24 cellular contexts compared by ENCODE assay signal in genomic region chr6:606829-607379, GRCh38. TPM values are rescaled to one million over a fixed set of nuclear protein-coding genes. Genes with fewer than 3 reads are reported as not detected.
DNase-seq lines count a peak whose midpoint lies in the region; ATAC-seq, FAIRE-seq and TF ChIP-seq lines count a peak whose summit lies in the region.
"Had no signal": no experiment of that assay in that cellular context is flagged by ENCODE, and none has a peak within 500 bp of the region (broad histone marks: within the 10 kb centered on the region; RNA-seq: fewer than 3 reads in every experiment).

No MANE protein-coding gene starts in this region.

- no peak for TF ChIP-seq RAD21 in GM12878 (IDR thresholded peaks at IDR 0.05; ENCODE audit: insufficient read depth, low read depth, low read length)

- H3K79me1 ChIP-seq in mesenchymal stem cell (replicated peaks; ENCODE audit: low read length, poor library complexity, severe bottlenecking) (peaks cover 28% of the 10 kb centered on the region), neuronal stem cell (ENCODE audit: low read depth, low read length) (no peaks in the 10 kb centered on the region)

- H3K27me3 ChIP-seq in GM12878 (replicated peaks in 1 of 2; ENCODE audit: control insufficient read depth in 2 of 2, insufficient read depth in 2 of 2, low read length in 1 of 2) = no peaks in the 10 kb centered on the region
- H3K27me3 ChIP-seq in mesenchymal stem cell (ENCODE audit: control insufficient read depth in 1 of 2, insufficient read depth in 1 of 2, low read length in 2 of 2) = no peaks in the 10 kb centered on the region
- no peaks in the 10 kb centered on the region for H3K27me3 ChIP-seq in neuronal stem cell (ENCODE audit: control insufficient read depth in 3 of 3, insufficient read depth in 3 of 3, low read depth in 1 of 3, low read length in 3 of 3)
- H3K27me3 ChIP-seq: BLaER1 treated with 17β-estradiol and CSF1 and Interleukin-3, amounts not matched to agents 10 nM and 100 nM had no signal

- H3K36me3 ChIP-seq in GM12878 (ENCODE audit: control insufficient read depth in 2 of 2, insufficient read depth in 2 of 2, low read length in 1 of 2) = no peaks in the 10 kb centered on the region; a peak in 2 of 4 replicates
- peaks cover 16 to 20% of the 10 kb centered on the region in 2 experiments for H3K36me3 ChIP-seq in mesenchymal stem cell (ENCODE audit: control insufficient read depth in 1 of 2, insufficient read depth in 2 of 2, low read depth in 1 of 2, low read length in 2 of 2)
- H3K36me3 ChIP-seq in neuronal stem cell (replicated peaks in 1 of 2; ENCODE audit: control insufficient read depth in 2 of 2, insufficient read depth in 2 of 2, low read length in 2 of 2) = peaks cover 1 to 20% of the 10 kb centered on the region in 2 donors

- no TSS peak for BruUV-seq in GM12878 (replicated peaks; lab: Mats Ljungman, UMichigan)

- intact Hi-C loops in GM12878 (cut with micrococcal nuclease; ENCODE audit: unreplicated experiment) = no loop called here

- H2AFZ ChIP-seq in GM12878 (ENCODE audit: control insufficient read depth, low read depth, low read length) (no peak overlapping the region), mesenchymal stem cell (ENCODE audit: low read depth, low read length) (no peak overlapping the region), neuronal stem cell (ENCODE audit: low read length) (no peak overlapping the region)

- no peak overlapping the region for H2AK5ac ChIP-seq in mesenchymal stem cell (ENCODE audit: low read length, severe bottlenecking)
- no peak overlapping the region for H2AK5ac ChIP-seq in neuronal stem cell (ENCODE audit: low read depth, low read length)

- no peaks in the 10 kb centered on the region for H3K79me2 ChIP-seq in GM12878 (ENCODE audit: control insufficient read depth, insufficient read depth, low read length)

- H3K9ac ChIP-seq in GM12878 (ENCODE audit: control insufficient read depth, insufficient read depth, low read length) (no peak overlapping the region), mesenchymal stem cell (ENCODE audit: low read length) (no peak overlapping the region), neuronal stem cell (ENCODE audit: low read depth, low read length, poor library complexity) (no peak overlapping the region)
- H3K9ac ChIP-seq: BLaER1 treated with 17β-estradiol and CSF1 and Interleukin-3, amounts not matched to agents 10 nM and 100 nM had no signal

- no peak for TF ChIP-seq CTCF in GM12878 (IDR thresholded peaks at IDR 0.05 in 2 of 3, conservative IDR thresholded peaks at IDR 0.05 in 1 of 3; ENCODE audit: control insufficient read depth in 2 of 3, extremely low read depth in 1 of 3, insufficient read depth in 1 of 3, low read depth in 3 of 3, low read length in 3 of 3)

- H2BK5ac ChIP-seq in mesenchymal stem cell (ENCODE audit: low read depth, low read length, poor library complexity, severe bottlenecking) = no peak overlapping the region
- no peak overlapping the region for H2BK5ac ChIP-seq in neuronal stem cell (ENCODE audit: low read length)

- POLR2A ChIA-PET in GM12878 (lab: Charles Lee) = interaction anchor here (0.6 kb wide), 1 partner anchor 15 kb away, joined by 3 read pairs; no protein-coding TSS in a partner anchor

- no peak overlapping the region for H3K4me3 ChIP-seq in GM12878
- H3K4me3 ChIP-seq in mesenchymal stem cell (ENCODE audit: insufficient read depth in 1 of 2, low read depth in 1 of 2, low read length in 2 of 2) = no peak overlapping the region
- peak overlapping the region in 1 of 2 donors; percentile 26 for H3K4me3 ChIP-seq in neuronal stem cell (ENCODE audit: low read length in 2 of 2)
- H3K4me3 ChIP-seq: A549; BLaER1 treated with 17β-estradiol and CSF1 and Interleukin-3, amounts not matched to agents 10 nM and 100 nM had no signal

- H2BK12ac ChIP-seq in mesenchymal stem cell (ENCODE audit: low read length in 2 of 2) = no peak overlapping the region
- no peak overlapping the region for H2BK12ac ChIP-seq in neuronal stem cell (ENCODE audit: low read length)

- peak overlapping the region; percentile 53 for H4K91ac ChIP-seq in mesenchymal stem cell (ENCODE audit: low read length)
- no peak overlapping the region for H4K91ac ChIP-seq in neuronal stem cell (ENCODE audit: low read depth, low read length, poor library complexity)

- H2BK15ac ChIP-seq in mesenchymal stem cell (ENCODE audit: low read depth, poor library complexity, severe bottlenecking) = no peak overlapping the region
- no peak overlapping the region for H2BK15ac ChIP-seq in neuronal stem cell (ENCODE audit: low read length)

- H3K4me2 ChIP-seq in GM12878 (ENCODE audit: control insufficient read depth, insufficient read depth) = no peak overlapping the region
- H3K4me2 ChIP-seq in mesenchymal stem cell (ENCODE audit: low read length, poor library complexity, severe bottlenecking) = no peak overlapping the region
- H3K4me2 ChIP-seq in neuronal stem cell (ENCODE audit: insufficient read depth, low read length, poor library complexity, severe bottlenecking) = no peak overlapping the region
- H3K4me2 ChIP-seq: A549; BLaER1 treated with 17β-estradiol and CSF1 and Interleukin-3, amounts not matched to agents 10 nM and 100 nM had no signal

- H4K8ac ChIP-seq in mesenchymal stem cell (ENCODE audit: low read length) = peak overlapping the region; percentile 24
- H4K8ac ChIP-seq in neuronal stem cell (ENCODE audit: low read depth, low read length) = no peak overlapping the region

- H3K4ac ChIP-seq in mesenchymal stem cell (ENCODE audit: low read depth in 1 of 2, low read length in 2 of 2) (no peak overlapping the region), neuronal stem cell (ENCODE audit: low read length) (no peak overlapping the region)

- no peak for FAIRE-seq in GM12878 (lab: Jason Lieb, UNC)
- FAIRE-seq: A549, GM12891, GM19239 had no signal

- TF ChIP-seq POLR2A in GM12878 (IDR thresholded peaks at IDR 0.05; ENCODE audit: low read depth, low read length) = no peak

- H3K14ac ChIP-seq in mesenchymal stem cell (ENCODE audit: low read length in 2 of 2) (no peak overlapping the region), neuronal stem cell (ENCODE audit: low read length) (no peak overlapping the region)

- CTCF ChIA-PET in GM12878 (lab: Yijun Ruan, JAX) = interaction anchor here (1.7 kb wide), 1 partner anchor 14 kb away, joined by 7 read pairs; no protein-coding TSS in a partner anchor

- no peak for TF ChIP-seq EP300 in GM12878 (IDR thresholded peaks at IDR 0.05; ENCODE audit: borderline replicate concordance in 1 of 2, control insufficient read depth in 1 of 2, low read depth in 2 of 2, low read length in 2 of 2)

- no peak overlapping the region for H3K18ac ChIP-seq in mesenchymal stem cell (ENCODE audit: low read depth in 1 of 2, low read length in 2 of 2)
- no peak overlapping the region for H3K18ac ChIP-seq in neuronal stem cell (ENCODE audit: low read length)

- in situ Hi-C loops in GM12878 (cut with MboI) = no loop called here

- 98% methylated on average over 14 of the region's 14 CpGs for WGBS in GM12878 (ENCODE audit: insufficient coverage, insufficient replicate concordance, low lambda C conversion rate, missing lambda C conversion rate)
- WGBS in mesenchymal stem cell = 97% methylated on average over 14 of the region's 14 CpGs
- no CpG with 5 or more reads among the region's 14 CpGs for WGBS in neuronal stem cell (ENCODE audit: extremely low coverage in 2 of 2, insufficient read length in 2 of 2, insufficient replicate concordance in 1 of 2), 2 donors

- H2BK120ac ChIP-seq in mesenchymal stem cell (ENCODE audit: low read depth, low read length) (no peak overlapping the region), neuronal stem cell (ENCODE audit: low read depth, low read length) (no peak overlapping the region)

- SMC1A ChIA-PET in GM12878 (lab: Charles Lee; ENCODE audit: uncharacterized antibody, unreplicated experiment) = interaction anchor here (0.7 to 1.0 kb wide), 2 partner anchors 19 to 211 kb away, joined by 3 to 4 read pairs; no protein-coding TSS in a partner anchor

- H3K9me3 ChIP-seq in GM12878 (replicated peaks; ENCODE audit: control insufficient read depth, insufficient read depth, low read length) = peaks cover 4% of the 10 kb centered on the region
- no peaks in the 10 kb centered on the region for H3K9me3 ChIP-seq in mesenchymal stem cell (ENCODE audit: control insufficient read depth, low read length)
- no peaks in the 10 kb centered on the region for H3K9me3 ChIP-seq in neuronal stem cell (replicated peaks in 1 of 2; ENCODE audit: control insufficient read depth in 2 of 2, insufficient read depth in 1 of 2, low read depth in 1 of 2, low read length in 2 of 2)
- H3K9me3 ChIP-seq: A549 had no signal

- H4K20me1 ChIP-seq in GM12878 (ENCODE audit: control insufficient read depth, insufficient read depth) = no peaks in the 10 kb centered on the region

- ATAC-seq in HG02885 (IDR thresholded peaks at IDR 0.05; ENCODE audit: poor library complexity, unreplicated experiment) (peak; percentile 42), GM12878 (no peak)
- ATAC-seq: A549; CD8-positive, alpha-beta T cell had no signal

- RAD21 ChIA-PET in GM12878 (lab: Charles Lee; ENCODE audit: unreplicated experiment) = no interaction called here

- no peak for DNase-seq in GM12878 (ENCODE audit: low read depth, low spot score)
- no peak for DNase-seq in mesenchymal stem cell
- DNase-seq in neuronal stem cell (ENCODE audit: low spot score) = no peak
- no peak for DNase-seq in NCI-H2107 treated with DMSO at 0.1 percent for 48 hours (lab: John Stamatoyannopoulos, UW; ENCODE audit: unreplicated experiment)
- DNase-seq in SW 1271 (lab: John Stamatoyannopoulos, UW) = no peak
- no peak for DNase-seq in activated gamma-delta T cell (lab: John Stamatoyannopoulos, UW)
- DNase-seq: AML-193; CD4-positive, alpha-beta T cell; CD8-positive, alpha-beta T cell; DMS 273 treated with DMSO at 0.1 percent for 48 hours; DMS153; DMS53; DMS79; DND-41; EL; GDM1 had no signal

- H3K4me1 ChIP-seq in GM12878 (ENCODE audit: control insufficient read depth, insufficient read depth, low read length) (peaks cover 8% of the 10 kb centered on the region; the same call in 1 of the 2 replicates), mesenchymal stem cell (ENCODE audit: control insufficient read depth, insufficient read depth, low read depth, low read length) (no peaks in the 10 kb centered on the region), neuronal stem cell (ENCODE audit: control insufficient read depth in 2 of 2, insufficient read depth in 1 of 2, low read depth in 1 of 2, low read length in 2 of 2) (peaks cover 0 to 3% of the 10 kb centered on the region in 2 donors)
- H3K4me1 ChIP-seq: A549 had no signal

- H3K23ac ChIP-seq in mesenchymal stem cell (ENCODE audit: low read length in 2 of 2) (no peak overlapping the region), neuronal stem cell (ENCODE audit: low read depth, low read length, poor library complexity) (peak overlapping the region; percentile 17)

- no peak overlapping the region for H3K27ac ChIP-seq in GM12878 (ENCODE audit: control insufficient read depth, insufficient read depth)
- H3K27ac ChIP-seq in mesenchymal stem cell (ENCODE audit: low read length, poor library complexity, severe bottlenecking) = no peak overlapping the region
- H3K27ac ChIP-seq in neuronal stem cell (replicated peaks; ENCODE audit: low read length) = no peak overlapping the region
- H3K27ac ChIP-seq: 22Rv1; A549; BLaER1 treated with 17β-estradiol and CSF1 and Interleukin-3, amounts not matched to agents 10 nM and 100 nM; C4-2B had no signal

RNA-seq across cellular contexts. Expression of gene HUS1B, which starts 50.0 kb away (rescaled TPM):
- total RNA-seq in GM12878 (2013; cell fraction: nucleolus; rRNA removed) = 12.0 and 15.1 TPM in 2 replicates
- 0.68 and 1.1 TPM in 2 replicates for total RNA-seq in GM12878 (2014; rRNA removed)
- total RNA-seq in GM12878 (2014; rRNA removed; fragmentation: Illumina TruSeq; extraction: Trizol) = 0.27 and 0.51 TPM in 2 replicates
- total RNA-seq in GM12878 (2021) = 0.45 and 1.3 TPM in 2 replicates
- polyA plus RNA-seq in GM12878 (2011; ENCODE audit: low read depth) = not detected
- polyA plus RNA-seq in GM12878 (2011; rRNA removed) = 0.11 and 0.24 TPM in 2 replicates
- polyA plus RNA-seq in GM12878 (2011; cell fraction: cytosol; rRNA removed) = 0.19 and 0.53 TPM in 2 replicates
- 1.1 and 1.5 TPM in 2 replicates for polyA plus RNA-seq in GM12878 (2011; cell fraction: nucleus; rRNA removed)
- 0.27 and 0.42 TPM in 2 replicates for polyA plus RNA-seq in GM12878 (2012)
- 0.13 TPM in 1 of 2 replicates, not detected in the other for polyA plus RNA-seq in GM12878 (2014; fragmentation: Illumina TruSeq; extraction: Trizol)
- polyA plus RNA-seq in GM12878 (2014; fragmentation: Nextera tagmentation; extraction: Ambion mirVana) = not detected
- 1.0 TPM in 1 of 2 replicates, not detected in the other for polyA plus RNA-seq in GM12878 (2014; rRNA removed)
- 1 to 10 TPM in 1 of 2 experiments, under 1 TPM in 1; 0.86 to 1.1 TPM for polyA plus RNA-seq in GM12878 (2016; fragmentation: Nextera tagmentation; extraction: Ambion mirVana)
- polyA minus RNA-seq in GM12878 (2011; rRNA and poly(A)+ RNA removed) = 1.0 TPM in 1 of 2 replicates, not detected in the other
- 1.6 TPM in 1 of 2 replicates, not detected in the other for polyA minus RNA-seq in GM12878 (2011; cell fraction: cytosol; rRNA and poly(A)+ RNA removed)
- 3.0 and 10.3 TPM in 2 replicates for polyA minus RNA-seq in GM12878 (2011; cell fraction: nucleus; rRNA and poly(A)+ RNA removed)
- polyA plus RNA-seq in mesenchymal stem cell (2013, experiment 1 of 2) = 0.35 TPM
- 0.52 TPM for polyA plus RNA-seq in mesenchymal stem cell (2013, experiment 2 of 2)
- 0.26 TPM for polyA plus RNA-seq in neuronal stem cell (2013, experiment 1 of 2)
- polyA plus RNA-seq in neuronal stem cell (2013, experiment 2 of 2) = 0.36 TPM
- total RNA-seq: G401 had no signal
